2 cellular contexts compared by ENCODE assay signal in genomic region chr1:43286533-43286932, GRCh38.
A peak's percentile ranks its signal among the peaks of the same experiment; 100 is the strongest.
TF ChIP-seq lines count a peak whose summit lies in the region.

No MANE protein-coding gene starts in this region.

TF ChIP-seq in HCT116, 20 proteins besides CTCF, POLR2A, EP300 and RAD21:
- TF ChIP-seq ZNF274 (IDR thresholded peaks at IDR 0.05; ENCODE audit: low read depth, low read length), result no peak
- TF ChIP-seq CBX3 (IDR thresholded peaks at IDR 0.05; ENCODE audit: low read depth), result no peak
- no peak for TF ChIP-seq ZFX (IDR thresholded peaks at IDR 0.05)

TF ChIP-seq in K562, 482 proteins besides CTCF, POLR2A, EP300 and RAD21:
- TF ChIP-seq CEBPB (tag; IDR thresholded peaks at IDR 0.05), result peak; percentile 54
- TF ChIP-seq SREBF2 (CRISPR knock-in tag; IDR thresholded peaks at IDR 0.05), result no peak
- TF ChIP-seq SRSF3 (IDR thresholded peaks at IDR 0.05; ENCODE audit: insufficient read depth, low read length), result no peak
- no peak for TF ChIP-seq EWSR1 (IDR thresholded peaks at IDR 0.05; ENCODE audit: borderline replicate concordance, low read depth, partially characterized antibody)
- no peak for TF ChIP-seq ZNF384 (IDR thresholded peaks at IDR 0.05; ENCODE audit: low read depth, low read length)
- no peak for TF ChIP-seq NR1H2 (CRISPR knock-in tag; IDR thresholded peaks at IDR 0.05)
- no peak for TF ChIP-seq MAX (CRISPR knock-in tag; IDR thresholded peaks at IDR 0.05)
- TF ChIP-seq MCM5 (IDR thresholded peaks at IDR 0.05; ENCODE audit: low read depth), result no peak
- no peak for TF ChIP-seq CEBPG (CRISPR knock-in tag; IDR thresholded peaks at IDR 0.05)
- 0 out of 4 replicates have a peak, but pooled peaks of 1 of the 2 experiments have one; percentile 17 for TF ChIP-seq CEBPG (tag; conservative IDR thresholded peaks at IDR 0.05 in 1 of 2, IDR thresholded peaks at IDR 0.05 in 1 of 2)
- no peak for TF ChIP-seq CBX3 (IDR thresholded peaks at IDR 0.05; ENCODE audit: borderline replicate concordance in 1 of 2, low read length in 2 of 2)
